Comparison of ENCODE assay signal across 2 cellular contexts in the genomic region with DNA sequence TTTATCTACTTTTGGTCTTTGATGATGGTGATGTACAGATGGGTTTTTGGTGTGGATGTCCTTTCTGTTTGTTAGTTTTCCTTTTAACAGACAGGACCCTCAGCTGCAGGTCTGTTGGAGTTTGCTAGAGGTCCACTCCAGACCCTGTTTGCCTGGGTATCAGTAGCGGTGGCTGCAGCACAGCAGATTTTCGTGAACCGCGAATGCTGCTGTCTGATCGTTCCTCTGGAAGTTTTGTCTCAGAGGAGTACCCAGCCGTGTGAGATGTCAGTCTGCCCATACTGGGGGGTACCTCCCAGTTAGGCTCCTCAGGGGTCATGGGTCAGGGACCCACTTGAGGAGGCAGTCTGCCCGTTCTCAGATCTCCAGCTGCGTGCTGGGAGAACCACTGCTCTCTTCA.
TF ChIP-seq lines count a peak whose summit lies in the region.

No MANE protein-coding gene starts in this region.

TF ChIP-seq in GM12878, 131 proteins besides CTCF, POLR2A, EP300 and RAD21:
- TF ChIP-seq, protein P1, sequence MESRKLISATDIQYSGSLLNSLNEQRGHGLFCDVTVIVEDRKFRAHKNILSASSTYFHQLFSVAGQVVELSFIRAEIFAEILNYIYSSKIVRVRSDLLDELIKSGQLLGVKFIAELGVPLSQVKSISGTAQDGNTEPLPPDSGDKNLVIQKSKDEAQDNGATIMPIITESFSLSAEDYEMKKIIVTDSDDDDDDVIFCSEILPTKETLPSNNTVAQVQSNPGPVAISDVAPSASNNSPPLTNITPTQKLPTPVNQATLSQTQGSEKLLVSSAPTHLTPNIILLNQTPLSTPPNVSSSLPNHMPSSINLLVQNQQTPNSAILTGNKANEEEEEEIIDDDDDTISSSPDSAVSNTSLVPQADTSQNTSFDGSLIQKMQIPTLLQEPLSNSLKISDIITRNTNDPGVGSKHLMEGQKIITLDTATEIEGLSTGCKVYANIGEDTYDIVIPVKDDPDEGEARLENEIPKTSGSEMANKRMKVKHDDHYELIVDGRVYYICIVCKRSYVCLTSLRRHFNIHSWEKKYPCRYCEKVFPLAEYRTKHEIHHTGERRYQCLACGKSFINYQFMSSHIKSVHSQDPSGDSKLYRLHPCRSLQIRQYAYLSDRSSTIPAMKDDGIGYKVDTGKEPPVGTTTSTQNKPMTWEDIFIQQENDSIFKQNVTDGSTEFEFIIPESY (IDR thresholded peaks at IDR 0.05), result peak; percentile 65; the same call in 1 of the 2 replicates

TF ChIP-seq in K562, 482 proteins besides CTCF, POLR2A, EP300 and RAD21:
- TF ChIP-seq, protein P1 (CRISPR knock-in tag; IDR thresholded peaks at IDR 0.05), result peak; percentile 90
